Comparison of ENCODE assay signal across 8 cellular contexts in the genomic region with DNA sequence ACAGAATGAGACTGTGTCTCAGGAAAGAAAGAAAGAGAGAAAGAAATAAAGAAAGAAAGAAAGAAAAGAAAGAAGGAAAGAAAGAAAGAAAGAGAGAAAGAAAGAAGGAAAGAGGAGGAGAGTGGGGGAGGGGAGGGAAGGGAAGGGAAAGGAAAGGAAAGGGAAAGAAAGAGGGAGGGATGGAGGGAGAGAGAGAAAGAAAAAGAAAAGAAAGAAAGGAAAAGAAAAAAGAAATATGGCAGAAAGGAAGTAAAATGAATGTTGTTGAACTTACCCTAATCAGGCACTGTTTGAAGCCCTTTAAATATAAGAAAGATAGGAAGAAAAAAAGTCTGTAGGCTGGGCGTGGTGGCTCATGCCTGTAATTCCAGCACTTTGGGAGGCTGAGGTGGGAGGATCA.
"Had no signal": no experiment of that assay in that cellular context is flagged by ENCODE, and none has a peak within 500 bp of the region (broad histone marks: within the 10 kb centered on the region; RNA-seq: fewer than 3 reads in every experiment).

No MANE protein-coding gene starts in this region.

- H3K9ac ChIP-seq: KMS-11 had no signal

- H3K27me3 Mint-ChIP-seq: IgD-negative memory B cell had no signal

- H3K27ac ChIP-seq: HL-60, KMS-11 had no signal

- FAIRE-seq: HepG2, HTR-8/SVneo had no signal

- H3K4me1 Mint-ChIP-seq: IgD-negative memory B cell had no signal

- H3K4me2 ChIP-seq: KMS-11 had no signal

- DNase-seq: IMR-90, KBM-7, KG1 had no signal

- ATAC-seq: HepG2 had no signal

- H3K36me3 Mint-ChIP-seq: IgD-negative memory B cell had no signal

- H3K27ac Mint-ChIP-seq: IgD-negative memory B cell had no signal
